9 cellular contexts compared by ENCODE assay signal in the genomic region with DNA sequence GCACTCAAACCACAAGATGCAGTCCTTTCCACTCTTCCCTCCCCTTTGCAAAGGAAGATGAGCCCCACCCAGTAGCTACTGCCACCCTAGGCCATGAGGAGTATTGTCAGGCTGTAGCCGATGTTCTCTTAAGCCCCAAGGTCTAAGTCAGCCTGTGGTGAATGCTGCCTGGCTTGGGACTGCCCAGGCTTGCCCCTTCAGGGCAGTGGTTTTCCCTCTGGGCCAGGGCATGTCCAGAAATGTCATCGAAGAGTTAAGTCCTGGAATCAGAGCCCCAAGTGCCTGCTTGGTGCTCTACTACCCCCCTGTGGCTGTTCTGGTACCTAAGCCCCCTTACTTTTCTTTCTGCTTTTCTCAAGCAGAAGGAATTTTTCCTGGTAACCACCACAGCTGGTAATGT. TPM values are rescaled to one million over a fixed set of nuclear protein-coding genes. Genes with fewer than 3 reads are reported as not detected.
DNase-seq lines count a peak whose midpoint lies in the region; ATAC-seq and TF ChIP-seq lines count a peak whose summit lies in the region.
"Had no signal": no experiment of that assay in that cellular context is flagged by ENCODE, and none has a peak within 500 bp of the region (broad histone marks: within the 10 kb centered on the region; RNA-seq: fewer than 3 reads in every experiment).

No MANE protein-coding gene starts in this region.

- H2AFZ ChIP-seq in IMR-90 (replicated peaks; ENCODE audit: low read length, poor library complexity), result peak overlapping the region; percentile 88
- peak overlapping the region; percentile 77 for H2AFZ ChIP-seq in neuronal stem cell (ENCODE audit: low read length)

- TF ChIP-seq POLR2A in IMR-90 (IDR thresholded peaks at IDR 0.05; ENCODE audit: low read depth, low read length), result no peak

- H4K20me1 ChIP-seq in IMR-90 (ENCODE audit: insufficient read depth, low read length), result no peaks in the 10 kb centered on the region

- no TSS peak for BruUV-seq in IMR-90 (replicated peaks; lab: Mats Ljungman, UMichigan)

- peak overlapping the region; percentile 48; the same call in 1 of the 2 replicates for H2BK20ac ChIP-seq in IMR-90 (ENCODE audit: low read depth, low read length)

- H2AK9ac ChIP-seq in IMR-90 (replicated peaks; ENCODE audit: low read depth, low read length, poor library complexity), result no peak overlapping the region

- H2BK5ac ChIP-seq in IMR-90 (ENCODE audit: low read depth, low read length, poor library complexity, severe bottlenecking) (no peak overlapping the region), neuronal stem cell (ENCODE audit: low read length) (no peak overlapping the region)

- H4K8ac ChIP-seq in IMR-90 (ENCODE audit: low read depth in 2 of 2, low read length in 2 of 2), result peak overlapping the region in 1 of 2 experiments; percentile 54; a peak in 1 of 4 replicates
- no peak overlapping the region for H4K8ac ChIP-seq in neuronal stem cell (ENCODE audit: low read depth, low read length)

- H3K56ac ChIP-seq in IMR-90 (ENCODE audit: extremely low read depth, insufficient read depth, low read length), result no peak overlapping the region

- TF ChIP-seq RAD21 in IMR-90 (IDR thresholded peaks at IDR 0.05; ENCODE audit: low read length), result peak; percentile 75

- H2BK15ac ChIP-seq in IMR-90 (ENCODE audit: low read depth, low read length), result peak overlapping the region; percentile 9; the same call in 1 of the 3 replicates
- H2BK15ac ChIP-seq in neuronal stem cell (ENCODE audit: low read length), result no peak overlapping the region

- H2AK5ac ChIP-seq in IMR-90 (ENCODE audit: low read depth, low read length) (no peak overlapping the region), neuronal stem cell (ENCODE audit: low read depth, low read length) (no peak overlapping the region)

- H3K9ac ChIP-seq in IMR-90 (ENCODE audit: low read depth, low read length), result no peak overlapping the region
- H3K9ac ChIP-seq in neuronal stem cell (ENCODE audit: low read depth, low read length, poor library complexity), result no peak overlapping the region

- dilution Hi-C loops in IMR-90 (cut with HindIII; ENCODE audit: low sequenced_read_pairs, unreplicated experiment), result no loop called here

- H3K23ac ChIP-seq in IMR-90 (ENCODE audit: low read depth, low read length) (no peak overlapping the region), neuronal stem cell (ENCODE audit: low read depth, low read length, poor library complexity) (no peak overlapping the region)

- no CpG with 5 or more reads among the region's 2 CpGs for WGBS in IMR-90 (ENCODE audit: extremely low coverage in 2 of 2, insufficient read length in 1 of 2), 2 experiments
- no CpG with 5 or more reads among the region's 2 CpGs for WGBS in neuronal stem cell (ENCODE audit: extremely low coverage in 2 of 2, insufficient read length in 2 of 2, insufficient replicate concordance in 1 of 2), 2 donors

- H2BK12ac ChIP-seq in neuronal stem cell (ENCODE audit: low read length), result no peak overlapping the region

- H2BK120ac ChIP-seq in IMR-90 (ENCODE audit: low read depth, low read length) (peak overlapping the region; percentile 81), neuronal stem cell (ENCODE audit: low read depth, low read length) (no peak overlapping the region)

- CTCF ChIA-PET in IMR-90 (lab: Yijun Ruan, JAX), result interaction anchor here (0.6 to 1.0 kb wide), 4 partner anchors 10 to 192 kb away, joined by 3 to 4 read pairs (median 4); a partner anchor contains a TSS

- TF ChIP-seq CTCF in GM12865 (IDR thresholded peaks at IDR 0.05; ENCODE audit: insufficient read depth, low read depth, low read length, missing control alignments) (peak; percentile 43), IMR-90 (conservative IDR thresholded peaks at IDR 0.05; ENCODE audit: low read depth, low read length) (peak; percentile 66), brain microvascular endothelial cell (IDR thresholded peaks at IDR 0.05; ENCODE audit: low read depth, low read length, missing control alignments) (peak; percentile 71)

- H3K9me3 ChIP-seq in IMR-90 (ENCODE audit: control insufficient read depth, insufficient read depth, low read length) (no peaks in the 10 kb centered on the region), neuronal stem cell (replicated peaks in 1 of 2; ENCODE audit: control insufficient read depth in 2 of 2, insufficient read depth in 1 of 2, low read depth in 1 of 2, low read length in 2 of 2) (no peaks in the 10 kb centered on the region)

- H3K9me1 ChIP-seq in IMR-90 (ENCODE audit: insufficient read depth, low read length), result no peaks in the 10 kb centered on the region

- in situ Hi-C loops in IMR-90 (cut with MboI; ENCODE audit: low sequenced_read_pairs), result no loop called here
- in situ Hi-C loops in brain microvascular endothelial cell (cut with HindIII; ENCODE audit: low pct_ligation_motif_present, low sequenced_read_pairs), result no loop called here

- ATAC-seq in GM21381 (IDR thresholded peaks at IDR 0.05; ENCODE audit: unreplicated experiment), result peak; percentile 71
- ATAC-seq in IMR-90 (ENCODE audit: low read depth), result peak; percentile 94

- H3K79me1 ChIP-seq in IMR-90 (ENCODE audit: low read depth in 1 of 2, low read length in 2 of 2) (no peaks in the 10 kb centered on the region), neuronal stem cell (ENCODE audit: low read depth, low read length) (no peaks in the 10 kb centered on the region)

- peak overlapping the region; percentile 58 for H4K5ac ChIP-seq in IMR-90 (ENCODE audit: low read depth, low read length)

- peaks cover 2% of the 10 kb centered on the region; the same call in 1 of the 2 replicates for H3K4me1 ChIP-seq in IMR-90 (ENCODE audit: control insufficient read depth, insufficient read depth, low read length)
- no peaks in the 10 kb centered on the region for H3K4me1 ChIP-seq in neuronal stem cell (ENCODE audit: control insufficient read depth in 2 of 2, insufficient read depth in 1 of 2, low read depth in 1 of 2, low read length in 2 of 2)

- H3K27me3 ChIP-seq in IMR-90 (ENCODE audit: control insufficient read depth, insufficient read depth, low read length) (no peaks in the 10 kb centered on the region), brain microvascular endothelial cell (replicated peaks) (no peaks in the 10 kb centered on the region), neuronal stem cell (ENCODE audit: control insufficient read depth in 3 of 3, insufficient read depth in 3 of 3, low read depth in 1 of 3, low read length in 3 of 3) (no peaks in the 10 kb centered on the region)

- peak; percentile 55 for DNase-seq in GM12865 (ENCODE audit: low read depth)
- DNase-seq in IMR-90, result peak; percentile 71
- DNase-seq in brain microvascular endothelial cell, result peak; percentile 29
- no peak for DNase-seq in neuronal stem cell (ENCODE audit: low spot score)
- DNase-seq in NCI-H510A treated with DMSO at 0.1 percent for 48 hours (lab: John Stamatoyannopoulos, UW), result no peak
- no peak for DNase-seq in posterior vena cava (ENCODE audit: low spot score)
- DNase-seq in GM19238 (ENCODE audit: insufficient read length, low spot score), result no peak

- peak overlapping the region; percentile 45; the same call in 1 of the 2 replicates for H3K27ac ChIP-seq in IMR-90 (ENCODE audit: insufficient read depth, low read length)
- H3K27ac ChIP-seq in brain microvascular endothelial cell, result no peak overlapping the region
- H3K27ac ChIP-seq in neuronal stem cell (replicated peaks; ENCODE audit: low read length), result no peak overlapping the region
- H3K27ac ChIP-seq: VCaP had no signal

- H3K36me3 ChIP-seq in IMR-90 (ENCODE audit: control insufficient read depth, insufficient read depth, low read length), result no peaks in the 10 kb centered on the region
- no peaks in the 10 kb centered on the region for H3K36me3 ChIP-seq in brain microvascular endothelial cell (replicated peaks)
- no peaks in the 10 kb centered on the region for H3K36me3 ChIP-seq in neuronal stem cell (replicated peaks in 1 of 2; ENCODE audit: control insufficient read depth in 2 of 2, insufficient read depth in 2 of 2, low read length in 2 of 2)

- H3K4me2 ChIP-seq in IMR-90 (ENCODE audit: low read depth, low read length) (no peak overlapping the region), neuronal stem cell (ENCODE audit: insufficient read depth, low read length, poor library complexity, severe bottlenecking) (no peak overlapping the region)

- H4K91ac ChIP-seq in IMR-90 (ENCODE audit: insufficient read depth, low read depth, low read length) (no peak overlapping the region; the same call in 1 of the 2 replicates), neuronal stem cell (ENCODE audit: low read depth, low read length, poor library complexity) (no peak overlapping the region)

- POLR2A ChIA-PET in IMR-90 (lab: Charles Lee; ENCODE audit: unreplicated experiment), result no interaction called here

- H3K14ac ChIP-seq in IMR-90 (replicated peaks; ENCODE audit: low read depth, low read length), result no peak overlapping the region
- H3K14ac ChIP-seq in neuronal stem cell (ENCODE audit: low read length), result no peak overlapping the region

- intact Hi-C loops in IMR-90 (cut with micrococcal nuclease), result loop anchor here (1.0 kb wide), 2 partner anchors 182 to 193 kb away; a partner anchor contains a TSS
- intact Hi-C loops in posterior vena cava (cut with DNase I), result no loop called here

- peak overlapping the region; percentile 42; the same call in 1 of the 2 replicates for H3K18ac ChIP-seq in IMR-90 (ENCODE audit: low read depth, low read length)
- no peak overlapping the region for H3K18ac ChIP-seq in neuronal stem cell (ENCODE audit: low read length)

- H3K4me3 ChIP-seq in GM12865 (ENCODE audit: low read depth, low read length) (no peak overlapping the region), IMR-90 (ENCODE audit: insufficient read depth, low read depth, low read length) (no peak overlapping the region), brain microvascular endothelial cell (ENCODE audit: low read depth, low read length) (no peak overlapping the region), neuronal stem cell (ENCODE audit: low read length in 2 of 2) (no peak overlapping the region)

- H3K4ac ChIP-seq in IMR-90 (ENCODE audit: low read depth, low read length) (peak overlapping the region; percentile 41), neuronal stem cell (ENCODE audit: low read length) (no peak overlapping the region)

RNA-seq across cellular contexts. Expression of a gene that starts 11.8 kb away (rescaled TPM):
- total RNA-seq in IMR-90 (2012; rRNA removed) (498 and 509 TPM in 2 replicates), posterior vena cava (100 to 1,000 TPM; 222 to 323 TPM)
- polyA plus RNA-seq in IMR-90 (2012; rRNA removed), result 534 and 744 TPM in 2 replicates
- polyA plus RNA-seq in IMR-90 (2012; cell fraction: cytosol; rRNA removed), result 257 and 385 TPM in 2 replicates
- 86.3 and 442 TPM in 2 replicates for polyA plus RNA-seq in IMR-90 (2012; cell fraction: nucleus; rRNA removed; ENCODE audit: low replicate concordance)
- polyA plus RNA-seq in neuronal stem cell (2013, experiment 1 of 2), result 116 TPM
- 115 TPM for polyA plus RNA-seq in neuronal stem cell (2013, experiment 2 of 2)

RNA-seq across cellular contexts. Expression of a gene that starts 47.2 kb away (rescaled TPM):
- 21.5 and 35.3 TPM in 2 replicates for total RNA-seq in IMR-90 (2012; rRNA removed)
- polyA plus RNA-seq in IMR-90 (2012; rRNA removed), result 11.9 and 12.4 TPM in 2 replicates
- polyA plus RNA-seq in IMR-90 (2012; cell fraction: cytosol; rRNA removed), result 1.6 and 4.6 TPM in 2 replicates
- polyA plus RNA-seq in IMR-90 (2012; cell fraction: nucleus; rRNA removed; ENCODE audit: low replicate concordance), result 0.40 and 3.4 TPM in 2 replicates
- 52.0 TPM for polyA plus RNA-seq in neuronal stem cell (2013, experiment 1 of 2)
- polyA plus RNA-seq in neuronal stem cell (2013, experiment 2 of 2), result 52.5 TPM
- total RNA-seq in posterior vena cava, result 10 to 100 TPM; 28.3 to 30.4 TPM

Comparison
In these comparisons a context has a peak if more than half of its experiments do, and no peak if none do; other contexts are left out.
1. DNase-seq: peak in GM12865 (single experiment), IMR-90 (single experiment) and brain microvascular endothelial cell (single experiment); none in neuronal stem cell (single experiment), NCI-H510A treated with DMSO at 0.1 percent for 48 hours (single experiment), posterior vena cava (single experiment) and GM19238 (single experiment).
2. Peak in every context shown above with its lines, with median percentiles within 50 percentile points of each other: CTCF ChIP-seq.